11 cellular contexts compared by ENCODE assay signal in the genomic region with DNA sequence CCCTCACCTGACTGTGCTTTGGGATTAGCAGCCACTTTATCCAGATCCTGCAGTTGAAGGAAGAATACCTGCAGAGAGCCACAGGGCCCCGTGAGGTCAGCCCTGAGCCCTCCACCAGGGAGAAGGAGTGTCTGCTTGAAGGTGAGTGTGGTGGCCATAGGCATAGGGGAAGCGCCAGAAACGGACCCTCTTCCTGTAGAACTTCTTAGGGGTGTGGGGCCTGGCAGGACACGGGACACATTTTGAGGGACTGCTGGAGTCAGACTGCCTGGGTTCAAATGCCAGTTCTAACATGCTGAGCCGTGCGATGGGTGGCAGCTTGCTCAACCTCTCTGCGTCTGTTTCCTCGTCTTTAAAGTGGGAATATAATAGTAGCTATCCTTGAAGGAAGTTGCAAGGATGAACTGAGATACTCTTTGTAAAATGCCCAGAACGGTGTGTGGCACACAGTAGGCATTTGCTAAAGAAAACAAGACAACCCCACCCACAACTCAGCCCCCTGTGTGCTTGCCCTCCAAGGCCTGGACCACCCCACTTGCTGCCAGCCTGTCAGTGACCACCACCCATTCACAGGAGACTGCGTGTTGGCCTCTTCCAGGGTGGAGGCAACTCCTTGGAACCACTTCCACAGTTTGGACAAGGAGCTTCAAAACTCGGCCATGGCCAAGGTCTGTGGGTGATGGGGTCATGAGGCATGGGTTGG. TPM values are rescaled to one million over a fixed set of nuclear protein-coding genes. Genes with fewer than 3 reads are reported as not detected.
DNase-seq lines count a peak whose midpoint lies in the region; ATAC-seq and TF ChIP-seq lines count a peak whose summit lies in the region.
"Had no signal": no experiment of that assay in that cellular context is flagged by ENCODE, and none has a peak within 500 bp of the region (broad histone marks: within the 10 kb centered on the region; RNA-seq: fewer than 3 reads in every experiment).

No MANE protein-coding gene starts in this region.

- H2AFZ ChIP-seq in KMS-11 (ENCODE audit: low read depth) (peak overlapping the region; percentile 77), parathyroid adenoma (peak overlapping the region; percentile 60)

- H3K9me3 ChIP-seq in parathyroid adenoma (ENCODE audit: control insufficient read depth, low read length), result no peaks in the 10 kb centered on the region
- H3K9me3 ChIP-seq: colonic mucosa, lower lobe of right lung, uterus had no signal

- peak overlapping the region; percentile 39; the same call in 1 of the 2 replicates for H3K4me2 ChIP-seq in KMS-11
- no peak overlapping the region for H3K4me2 ChIP-seq in parathyroid adenoma (ENCODE audit: low read length)

- no peak for ATAC-seq in activated CD8-positive, alpha-beta memory T cell treated with anti-CD3 and anti-CD28 coated beads, Interleukin-2, amount 10 ng/mL, durations not matched to agents 7 days and 5 days
- ATAC-seq in GM21360 (IDR thresholded peaks at IDR 0.05; ENCODE audit: unreplicated experiment), result no peak
- ATAC-seq in GM21576 (IDR thresholded peaks at IDR 0.05; ENCODE audit: unreplicated experiment), result no peak

- H3K36me3 ChIP-seq in KMS-11 (ENCODE audit: insufficient read depth), result no peaks in the 10 kb centered on the region
- H3K36me3 ChIP-seq in parathyroid adenoma (ENCODE audit: control insufficient read depth, insufficient read depth, low read length), result no peaks in the 10 kb centered on the region
- H3K36me3 ChIP-seq: colonic mucosa, lower lobe of right lung, uterus had no signal

- no peaks in the 10 kb centered on the region for H3K36me3 Mint-ChIP-seq in activated CD8-positive, alpha-beta memory T cell treated with anti-CD3 and anti-CD28 coated beads, Interleukin-2, amount 10 ng/mL, durations not matched to agents 7 days and 5 days
- H3K36me3 Mint-ChIP-seq in activated naive CD8-positive, alpha-beta T cell, result no peaks in the 10 kb centered on the region

- CTCF ChIA-PET in activated CD8-positive, alpha-beta memory T cell treated with anti-CD3 and anti-CD28 coated beads, Interleukin-2, amount 10 ng/mL, durations not matched to agents 7 days and 5 days (lab: Charles Lee), result interaction anchor here (0.6 to 6.6 kb wide), 27 partner anchors 8 to 543 kb away, joined by 3 to 64 read pairs (median 5); a partner anchor contains a TSS

- H3K4me3 Mint-ChIP-seq in activated CD8-positive, alpha-beta memory T cell treated with anti-CD3 and anti-CD28 coated beads, Interleukin-2, amount 10 ng/mL, durations not matched to agents 7 days and 5 days, result peak overlapping the region; percentile 75
- no peak overlapping the region for H3K4me3 Mint-ChIP-seq in activated naive CD8-positive, alpha-beta T cell

- H3K9ac ChIP-seq in KMS-11 (peak overlapping the region; percentile 35; the same call in 1 of the 2 replicates), parathyroid adenoma (no peak overlapping the region)

- H3K4me3 ChIP-seq in KMS-11 (IDR thresholded peaks at IDR 0.05; ENCODE audit: insufficient read depth, low read depth, low read length) (no peak overlapping the region), parathyroid adenoma (ENCODE audit: low read depth, low read length) (no peak overlapping the region)
- H3K4me3 ChIP-seq: colonic mucosa, lower lobe of right lung, uterus had no signal

- H3K27ac Mint-ChIP-seq in activated CD8-positive, alpha-beta memory T cell treated with anti-CD3 and anti-CD28 coated beads, Interleukin-2, amount 10 ng/mL, durations not matched to agents 7 days and 5 days, result peak overlapping the region; percentile 94
- H3K27ac Mint-ChIP-seq in activated naive CD8-positive, alpha-beta T cell, result peak overlapping the region; percentile 93

- no peaks in the 10 kb centered on the region for H4K20me1 ChIP-seq in KMS-11 (ENCODE audit: insufficient read depth)

- H3K79me2 ChIP-seq in KMS-11 (ENCODE audit: insufficient read depth, low read depth), result peaks cover 2% of the 10 kb centered on the region; the same call in 1 of the 2 replicates
- no peaks in the 10 kb centered on the region for H3K79me2 ChIP-seq in parathyroid adenoma

- no peaks in the 10 kb centered on the region for H3K27me3 ChIP-seq in KMS-11 (ENCODE audit: insufficient read depth, low read depth)
- H3K27me3 ChIP-seq in parathyroid adenoma (ENCODE audit: control insufficient read depth, insufficient read depth, low read length), result no peaks in the 10 kb centered on the region
- H3K27me3 ChIP-seq: colonic mucosa, uterus had no signal

- H3K27me3 Mint-ChIP-seq in activated CD8-positive, alpha-beta memory T cell treated with anti-CD3 and anti-CD28 coated beads, Interleukin-2, amount 10 ng/mL, durations not matched to agents 7 days and 5 days, result no peaks in the 10 kb centered on the region
- H3K27me3 Mint-ChIP-seq in activated naive CD8-positive, alpha-beta T cell, result no peaks in the 10 kb centered on the region

- no peak overlapping the region for H3K27ac ChIP-seq in KMS-11
- no peak overlapping the region for H3K27ac ChIP-seq in parathyroid adenoma
- H3K27ac ChIP-seq: colonic mucosa, uterus had no signal

- peaks cover 22% of the 10 kb centered on the region for H3K4me1 ChIP-seq in KMS-11 (ENCODE audit: low read depth, poor library complexity, severe bottlenecking)
- peaks cover 4% of the 10 kb centered on the region for H3K4me1 ChIP-seq in parathyroid adenoma

- TF ChIP-seq CTCF in KMS-11 (conservative IDR thresholded peaks at IDR 0.05; ENCODE audit: low read depth, low read length), result no peak
- no peak for TF ChIP-seq CTCF in parathyroid adenoma (IDR thresholded peaks at IDR 0.05)

- no peaks in the 10 kb centered on the region for H3K9me3 Mint-ChIP-seq in activated CD8-positive, alpha-beta memory T cell treated with anti-CD3 and anti-CD28 coated beads, Interleukin-2, amount 10 ng/mL, durations not matched to agents 7 days and 5 days (ENCODE audit: low read depth)
- H3K9me3 Mint-ChIP-seq in activated naive CD8-positive, alpha-beta T cell (ENCODE audit: low read depth), result no peaks in the 10 kb centered on the region

- DNase-seq in activated CD8-positive, alpha-beta memory T cell treated with anti-CD3 and anti-CD28 coated beads, Interleukin-2, amount 10 ng/mL, durations not matched to agents 7 days and 5 days, result no peak
- no peak for DNase-seq in activated CD8-positive, alpha-beta memory T cell treated with anti-CD3 and anti-CD28 coated beads, Interleukin-2, amount 50 U/mL, for 48 hours
- DNase-seq in amygdala (lab: John Stamatoyannopoulos, UW), result no peak

- peaks cover 37% of the 10 kb centered on the region for H3K4me1 Mint-ChIP-seq in activated CD8-positive, alpha-beta memory T cell treated with anti-CD3 and anti-CD28 coated beads, Interleukin-2, amount 10 ng/mL, durations not matched to agents 7 days and 5 days
- peaks cover 21% of the 10 kb centered on the region for H3K4me1 Mint-ChIP-seq in activated naive CD8-positive, alpha-beta T cell (ENCODE audit: low read depth)

RNA-seq across cellular contexts. Expression of a gene that starts 4.8 kb away (rescaled TPM):
- 10 to 100 TPM; 70.9 to 74.4 TPM for total RNA-seq in activated CD8-positive, alpha-beta memory T cell treated with anti-CD3 and anti-CD28 coated beads, Interleukin-2, amount 10 ng/mL, durations not matched to agents 7 days and 5 days

RNA-seq across cellular contexts. Expression of a gene that starts 36.3 kb away (rescaled TPM):
- total RNA-seq in activated CD8-positive, alpha-beta memory T cell treated with anti-CD3 and anti-CD28 coated beads, Interleukin-2, amount 10 ng/mL, durations not matched to agents 7 days and 5 days, result 10 to 100 TPM; 44.9 to 71.3 TPM
